In the genomic region with DNA sequence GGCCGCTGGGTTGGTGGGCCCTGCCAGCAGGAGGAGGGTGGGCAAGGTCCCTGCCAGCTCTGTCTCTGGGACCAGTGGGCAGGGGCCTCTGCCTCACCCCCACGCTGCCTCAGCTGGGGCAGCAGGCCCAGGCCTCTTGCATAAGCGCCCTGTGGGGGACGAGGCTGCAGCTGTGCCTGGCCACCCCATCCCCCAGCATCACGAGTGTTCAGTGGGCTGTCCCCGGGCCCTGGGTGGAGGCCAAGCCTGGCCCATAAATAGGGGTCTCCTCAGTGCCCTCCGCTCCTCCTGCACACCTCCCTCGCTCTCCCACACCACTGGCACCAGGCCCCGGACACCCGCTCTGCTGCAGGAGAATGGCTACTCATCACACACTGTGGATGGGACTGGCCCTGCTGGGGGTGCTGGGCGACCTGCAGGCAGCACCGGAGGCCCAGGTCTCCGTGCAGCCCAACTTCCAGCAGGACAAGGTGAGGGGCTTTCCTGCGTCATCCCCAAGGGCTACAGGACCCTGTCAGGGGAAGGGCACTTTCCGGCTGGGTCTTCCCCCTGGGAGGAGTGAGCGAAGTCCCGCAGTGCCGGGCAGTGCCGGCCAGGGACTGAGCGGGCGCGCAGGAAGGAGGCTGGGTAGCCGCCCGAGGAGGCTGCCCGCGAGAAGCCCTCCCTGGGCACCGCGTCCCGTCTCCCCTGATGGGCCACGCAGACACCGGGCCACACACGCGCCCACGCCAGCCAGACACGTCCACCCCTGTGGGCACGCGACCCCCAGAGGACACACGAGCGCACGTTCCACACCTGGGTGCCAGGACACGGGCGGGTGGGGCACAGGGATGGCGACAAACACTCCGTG, we compare ENCODE assay signal across 1 cellular context.
TF ChIP-seq lines count a peak whose summit lies in the region.

A gene (plus strand): TSS at position 282 of the 850 bp plus-strand sequence. CDS start 75 bp downstream, at position 357.

TF ChIP-seq in H1, 55 proteins besides CTCF, POLR2A, EP300 and RAD21:
- no peak for TF ChIP-seq GTF2F1 (IDR thresholded peaks at IDR 0.05; ENCODE audit: borderline replicate concordance, low read depth, low read length)
- no peak for TF ChIP-seq HDAC6 (IDR thresholded peaks at IDR 0.05; ENCODE audit: low read depth, low read length)
- TF ChIP-seq SAP30 (IDR thresholded peaks at IDR 0.05; ENCODE audit: insufficient read depth, insufficient replicate concordance, low read length) = no peak
- TF ChIP-seq TBP (IDR thresholded peaks at IDR 0.05; ENCODE audit: low read depth, low read length) = no peak
- no peak for TF ChIP-seq TCF12 (IDR thresholded peaks at IDR 0.05; ENCODE audit: low read depth, low read length)
- peak; percentile 41 for TF ChIP-seq ASH2L (IDR thresholded peaks at IDR 0.05; ENCODE audit: low read length)
- TF ChIP-seq, protein P1, sequence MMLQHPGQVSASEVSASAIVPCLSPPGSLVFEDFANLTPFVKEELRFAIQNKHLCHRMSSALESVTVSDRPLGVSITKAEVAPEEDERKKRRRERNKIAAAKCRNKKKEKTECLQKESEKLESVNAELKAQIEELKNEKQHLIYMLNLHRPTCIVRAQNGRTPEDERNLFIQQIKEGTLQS (IDR thresholded peaks at IDR 0.05; ENCODE audit: insufficient read depth, low read depth, low read length) = no peak
- TF ChIP-seq BRCA1 (IDR thresholded peaks at IDR 0.05; ENCODE audit: low read depth, low read length) = no peak
- TF ChIP-seq HDAC2 (IDR thresholded peaks at IDR 0.05; ENCODE audit: borderline replicate concordance in 1 of 2, low read depth in 2 of 2, low read length in 2 of 2) = no peak
- no peak for TF ChIP-seq SP4 (IDR thresholded peaks at IDR 0.05; ENCODE audit: low read length)
- TF ChIP-seq CREB1 (IDR thresholded peaks at IDR 0.05) = no peak
- no peak for TF ChIP-seq CEBPB (IDR thresholded peaks at IDR 0.05; ENCODE audit: low read depth, low read length)
- TF ChIP-seq RBBP5 (IDR thresholded peaks at IDR 0.05; ENCODE audit: borderline replicate concordance, low read depth, low read length) = no peak
- TF ChIP-seq KDM4A (IDR thresholded peaks at IDR 0.05; ENCODE audit: low read depth, low read length, severe bottlenecking) = peak; percentile 74
- TF ChIP-seq POLR2AphosphoS5 (IDR thresholded peaks at IDR 0.05; ENCODE audit: low read depth, low read length) = no peak
- no peak for TF ChIP-seq TAF7 (optimal IDR thresholded peaks at IDR 0.05; ENCODE audit: borderline replicate concordance, low read depth, low read length)
- TF ChIP-seq JUND (IDR thresholded peaks at IDR 0.05; ENCODE audit: low read length) = no peak
